Comparison of ENCODE assay signal across 22 cellular contexts in the genomic region with DNA sequence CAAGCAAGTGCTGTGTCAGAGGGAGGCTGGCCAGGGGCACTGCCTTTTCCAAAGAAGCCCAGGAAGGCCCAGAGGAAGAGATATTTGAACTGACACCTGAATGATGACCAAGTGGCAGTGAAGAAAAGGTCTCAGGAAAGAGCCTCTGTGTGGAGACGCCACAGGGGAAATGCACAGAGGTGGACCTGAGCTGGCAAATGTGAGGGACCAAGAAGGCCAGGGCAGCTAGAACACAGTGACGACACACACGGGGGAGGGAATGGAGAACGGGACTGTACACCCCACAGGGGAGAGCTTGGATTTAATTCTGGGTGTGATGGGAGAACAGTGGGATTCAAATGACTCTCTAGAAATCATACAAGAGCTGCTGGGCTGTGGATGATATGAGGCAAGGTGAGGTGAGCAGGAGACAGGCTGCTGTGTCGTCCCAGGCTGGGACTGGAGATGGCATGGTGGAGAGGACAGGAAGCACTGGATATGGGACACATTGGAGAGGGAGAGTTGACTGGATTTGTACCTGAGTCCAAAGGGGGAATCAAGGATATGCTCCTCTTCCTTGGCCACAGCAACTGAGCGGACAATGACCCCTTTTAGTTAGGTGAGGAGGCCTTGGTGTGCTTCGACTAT.
"Had no signal": no experiment of that assay in that cellular context is flagged by ENCODE, and none has a peak within 500 bp of the region (broad histone marks: within the 10 kb centered on the region; RNA-seq: fewer than 3 reads in every experiment).

No MANE protein-coding gene starts in this region.

- H3K27ac ChIP-seq: gastroesophageal sphincter, neutrophil, right atrium auricular region, SJCRH30, skin epidermis, suprapubic skin, upper lobe of right lung had no signal

- H3K9me3 ChIP-seq: body of pancreas, gastroesophageal sphincter, heart right ventricle, neutrophil, right atrium auricular region, SJCRH30, suprapubic skin, upper lobe of right lung had no signal

- H3K9me3 Mint-ChIP-seq: activated T-helper 17 cell treated with anti-CD3 and anti-CD28 coated beads, Interleukin-2, amount 50 U/mL, for 72 hours; dendritic cell treated with granulocyte-macrophage colony-stimulating factor and Interleukin-4, amounts not matched to agents 40 ng/mL and 50 ng/mL, for 4 days; naive thymus-derived CD4-positive, alpha-beta T cell had no signal

- H3K4me1 ChIP-seq: SJCRH30 had no signal

- H3K27me3 ChIP-seq: body of pancreas, gastroesophageal sphincter, heart right ventricle, neutrophil, right atrium auricular region, SJCRH30, suprapubic skin, upper lobe of right lung had no signal

- ATAC-seq: activated CD8-positive, alpha-beta T cell treated with anti-CD3 and anti-CD28 coated beads, Interleukin-2, amount 10 ng/mL, durations not matched to agents 7 days and 5 days; activated T-helper 17 cell treated with anti-CD3 and anti-CD28 coated beads, Interleukin-2, amount 50 U/mL, for 72 hours; gastroesophageal sphincter; left cardiac atrium; naive thymus-derived CD4-positive, alpha-beta T cell; stimulated activated naive CD8-positive, alpha-beta T cell treated with anti-CD3 and anti-CD28 coated beads, Interleukin-15, Interleukin-2, amounts not matched to agents 100 U/mL and 50 U/mL, for 24 hours; T-helper 17 cell; upper lobe of right lung had no signal

- H3K4me1 Mint-ChIP-seq: activated T-helper 17 cell treated with anti-CD3 and anti-CD28 coated beads, Interleukin-2, amount 50 U/mL, for 72 hours had no signal

- H3K4me3 ChIP-seq: body of pancreas, gastroesophageal sphincter, heart right ventricle, right atrium auricular region, SJCRH30, skin epidermis, suprapubic skin, upper lobe of right lung had no signal

- DNase-seq: activated CD4-positive, alpha-beta T cell treated with anti-CD3 and anti-CD28 coated beads for 4 hours; activated CD8-positive, alpha-beta T cell treated with anti-CD3 and anti-CD28 coated beads, Interleukin-2, amount 10 ng/mL, durations not matched to agents 7 days and 5 days; activated naive CD4-positive, alpha-beta T cell treated with anti-CD3 and anti-CD28 coated beads, Interleukin-2, amount 50 U/mL, for 16 hours; activated T-cell treated with anti-CD3 and anti-CD28 coated beads for 4 hours; body of pancreas; central memory CD4-positive, alpha-beta T cell; erythroblast; heart right ventricle; left cardiac atrium; naive thymus-derived CD4-positive, alpha-beta T cell; SJCRH30; stimulated activated naive CD8-positive, alpha-beta T cell treated with anti-CD3 and anti-CD28 coated beads, Interleukin-15, Interleukin-2, amounts not matched to agents 100 U/mL and 50 U/mL, for 24 hours; T-helper 17 cell had no signal

- H3K27me3 Mint-ChIP-seq: activated T-helper 17 cell treated with anti-CD3 and anti-CD28 coated beads, Interleukin-2, amount 50 U/mL, for 72 hours; dendritic cell treated with granulocyte-macrophage colony-stimulating factor and Interleukin-4, amounts not matched to agents 40 ng/mL and 50 ng/mL, for 4 days; progenitor cell of endocrine pancreas had no signal

- H3K4me3 Mint-ChIP-seq: activated CD8-positive, alpha-beta T cell treated with anti-CD3 and anti-CD28 coated beads, Interleukin-2, amount 10 ng/mL, durations not matched to agents 7 days and 5 days; activated T-helper 17 cell treated with anti-CD3 and anti-CD28 coated beads, Interleukin-2, amount 50 U/mL, for 72 hours; dendritic cell treated with granulocyte-macrophage colony-stimulating factor and Interleukin-4, amounts not matched to agents 40 ng/mL and 50 ng/mL, for 4 days; naive thymus-derived CD4-positive, alpha-beta T cell; T-helper 17 cell had no signal

- H3K36me3 ChIP-seq: neutrophil, right atrium auricular region, SJCRH30, suprapubic skin, upper lobe of right lung had no signal

- H3K27ac Mint-ChIP-seq: activated CD8-positive, alpha-beta T cell treated with anti-CD3 and anti-CD28 coated beads, Interleukin-2, amount 10 ng/mL, durations not matched to agents 7 days and 5 days; activated T-helper 17 cell treated with anti-CD3 and anti-CD28 coated beads, Interleukin-2, amount 50 U/mL, for 72 hours; dendritic cell treated with granulocyte-macrophage colony-stimulating factor and Interleukin-4, amounts not matched to agents 40 ng/mL and 50 ng/mL, for 4 days; progenitor cell of endocrine pancreas had no signal
